ENCODE assay signal across 10 cellular contexts in genomic region chr19:53549354-53549753, GRCh38. TPM values are rescaled to one million over a fixed set of nuclear protein-coding genes. Genes with fewer than 3 reads are reported as not detected.
DNase-seq lines count a peak whose midpoint lies in the region; ATAC-seq and TF ChIP-seq lines count a peak whose summit lies in the region.
"Had no signal": no experiment of that assay in that cellular context is flagged by ENCODE, and none has a peak within 500 bp of the region (broad histone marks: within the 10 kb centered on the region; RNA-seq: fewer than 3 reads in every experiment).

No MANE protein-coding gene starts in this region.

- H3K9me3 ChIP-seq in IMR-90 (ENCODE audit: control insufficient read depth, insufficient read depth, low read length) (no peaks in the 10 kb centered on the region), esophagus squamous epithelium (no peaks in the 10 kb centered on the region), prostate gland (no peaks in the 10 kb centered on the region)

- 78% methylated on average over 2 of the region's 3 CpGs; no CpG with 5 or more reads in 1 of the 2 experiments for WGBS in IMR-90 (ENCODE audit: extremely low coverage in 2 of 2, insufficient read length in 1 of 2), 2 experiments
- 55 to 64% methylated on average over 3 of the region's 3 CpGs for WGBS in esophagus squamous epithelium, 2 donors
- WGBS in prostate gland = 44% methylated on average over 3 of the region's 3 CpGs

- peak overlapping the region; percentile 73 for H4K5ac ChIP-seq in IMR-90 (ENCODE audit: low read depth, low read length)

- H4K91ac ChIP-seq in IMR-90 (ENCODE audit: insufficient read depth, low read depth, low read length) = no peak overlapping the region

- H3K36me3 ChIP-seq in IMR-90 (ENCODE audit: control insufficient read depth, insufficient read depth, low read length) (peaks cover 3% of the 10 kb centered on the region; the same call in 1 of the 2 replicates), esophagus squamous epithelium (peaks cover 0 to 9% (median 0%) of the 10 kb centered on the region in 3 donors), prostate gland (no peaks in the 10 kb centered on the region)

- H3K27ac ChIP-seq in IMR-90 (ENCODE audit: insufficient read depth, low read length) (peak overlapping the region; percentile 87; the same call in 1 of the 2 replicates), esophagus squamous epithelium (peak overlapping the region; percentile 19 to 65 (median 35)), prostate gland (peak overlapping the region in 1 of 2 donors; percentile 39)

- no peak overlapping the region for H2BK120ac ChIP-seq in IMR-90 (ENCODE audit: low read depth, low read length)

- H3K18ac ChIP-seq in IMR-90 (ENCODE audit: low read depth, low read length) = peak overlapping the region; percentile 86

- no peak overlapping the region; the same call in 1 of the 2 replicates for H3K4ac ChIP-seq in IMR-90 (ENCODE audit: low read depth, low read length)

- H2BK5ac ChIP-seq in IMR-90 (ENCODE audit: low read depth, low read length, poor library complexity, severe bottlenecking) = peak overlapping the region; percentile 71

- peak overlapping the region in 1 of 2 experiments; percentile 19; a peak in 1 of 4 replicates for H4K8ac ChIP-seq in IMR-90 (ENCODE audit: low read depth in 2 of 2, low read length in 2 of 2)

- H2AFZ ChIP-seq in IMR-90 (replicated peaks; ENCODE audit: low read length, poor library complexity) = no peak overlapping the region

- H3K4me3 ChIP-seq in AG09309 (ENCODE audit: control insufficient read depth, low read depth, low read length) = no peak overlapping the region
- no peak overlapping the region for H3K4me3 ChIP-seq in IMR-90 (ENCODE audit: insufficient read depth, low read depth, low read length)
- no peak overlapping the region for H3K4me3 ChIP-seq in esophagus squamous epithelium
- H3K4me3 ChIP-seq in prostate gland = no peak overlapping the region

- no peak overlapping the region for H3K14ac ChIP-seq in IMR-90 (replicated peaks; ENCODE audit: low read depth, low read length)

- POLR2A ChIA-PET in IMR-90 (lab: Charles Lee; ENCODE audit: unreplicated experiment) = no interaction called here

- H3K4me1 ChIP-seq in IMR-90 (ENCODE audit: control insufficient read depth, insufficient read depth, low read length) (peaks cover 10% of the 10 kb centered on the region), esophagus squamous epithelium (peaks cover 5 to 25% (median 8%) of the 10 kb centered on the region in 3 donors), prostate gland (replicated peaks) (no peaks in the 10 kb centered on the region)

- in situ Hi-C loops in IMR-90 (cut with MboI; ENCODE audit: low sequenced_read_pairs) = no loop called here

- no peak overlapping the region for H3K23ac ChIP-seq in IMR-90 (ENCODE audit: low read depth, low read length)

- dilution Hi-C loops in IMR-90 (cut with HindIII; ENCODE audit: low sequenced_read_pairs, unreplicated experiment) = no loop called here

- no peak for TF ChIP-seq CTCF in AG09309 (IDR thresholded peaks at IDR 0.05; ENCODE audit: control insufficient read depth, insufficient read depth, low read depth, low read length, missing control alignments)
- TF ChIP-seq CTCF in IMR-90 (conservative IDR thresholded peaks at IDR 0.05; ENCODE audit: low read depth, low read length) = no peak
- TF ChIP-seq CTCF in esophagus squamous epithelium (IDR thresholded peaks at IDR 0.05) = no peak
- no peak for TF ChIP-seq CTCF in prostate gland (IDR thresholded peaks at IDR 0.05)

- no peaks in the 10 kb centered on the region for H3K9me1 ChIP-seq in IMR-90 (ENCODE audit: insufficient read depth, low read length)

- H3K9ac ChIP-seq in IMR-90 (ENCODE audit: low read depth, low read length) = peak overlapping the region; percentile 68; the same call in 1 of the 2 replicates

- peak; percentile 9; the same call in 1 of the 2 replicates for ATAC-seq in IMR-90 (ENCODE audit: low read depth)
- no peak for ATAC-seq in GM18870 (IDR thresholded peaks at IDR 0.05; ENCODE audit: unreplicated experiment)

- H3K56ac ChIP-seq in IMR-90 (ENCODE audit: extremely low read depth, insufficient read depth, low read length) = no peak overlapping the region

- no peaks in the 10 kb centered on the region for H4K20me1 ChIP-seq in IMR-90 (ENCODE audit: insufficient read depth, low read length)

- no peak for TF ChIP-seq RAD21 in IMR-90 (IDR thresholded peaks at IDR 0.05; ENCODE audit: low read length)

- H3K4me2 ChIP-seq in IMR-90 (ENCODE audit: low read depth, low read length) = peak overlapping the region; percentile 64

- intact Hi-C loops in IMR-90 (cut with micrococcal nuclease) = no loop called here
- intact Hi-C loops in esophagus squamous epithelium (cut with DNase I) = no loop called here
- intact Hi-C loops in prostate gland (cut with DNase I) = no loop called here

- no peak overlapping the region for H2AK9ac ChIP-seq in IMR-90 (replicated peaks; ENCODE audit: low read depth, low read length, poor library complexity)

- H3K27me3 ChIP-seq in IMR-90 (ENCODE audit: control insufficient read depth, insufficient read depth, low read length) = no peaks in the 10 kb centered on the region
- H3K27me3 ChIP-seq in esophagus squamous epithelium = no peaks in the 10 kb centered on the region
- H3K27me3 ChIP-seq in prostate gland (replicated peaks; ENCODE audit: insufficient read depth) = no peaks in the 10 kb centered on the region

- CTCF ChIA-PET in IMR-90 (lab: Yijun Ruan, JAX) = no interaction called here

- TF ChIP-seq POLR2A in IMR-90 (IDR thresholded peaks at IDR 0.05; ENCODE audit: low read depth, low read length) (no peak), esophagus squamous epithelium (IDR thresholded peaks at IDR 0.05) (no peak), prostate gland (IDR thresholded peaks at IDR 0.05) (no peak)

- H2AK5ac ChIP-seq in IMR-90 (ENCODE audit: low read depth, low read length) = no peak overlapping the region

- no TSS peak for BruUV-seq in IMR-90 (replicated peaks; lab: Mats Ljungman, UMichigan)

- H2BK15ac ChIP-seq in IMR-90 (ENCODE audit: low read depth, low read length) = no peak overlapping the region

- no peak overlapping the region for H2BK20ac ChIP-seq in IMR-90 (ENCODE audit: low read depth, low read length)

- DNase-seq in AG09309 (ENCODE audit: low read depth) (peak; percentile 81), IMR-90 (peak; percentile 68), esophagus squamous epithelium (lab: John Stamatoyannopoulos, UW) (no peak), pons (ENCODE audit: low spot score) (peak; percentile 58), NCI-H69 (lab: John Stamatoyannopoulos, UW) (no peak), NOMO-1 (lab: John Stamatoyannopoulos, UW; ENCODE audit: unreplicated experiment in 2 of 2) (no peak), prostate gland (ENCODE audit: low spot score) (no peak)
- DNase-seq: effector memory CD4-positive, alpha-beta T cell; MM.1S had no signal

- peaks cover 3 to 20% of the 10 kb centered on the region in 2 experiments; a peak in 3 of 4 replicates for H3K79me1 ChIP-seq in IMR-90 (ENCODE audit: low read depth in 1 of 2, low read length in 2 of 2)

TF ChIP-seq in IMR-90, 13 proteins besides CTCF, POLR2A, EP300 and RAD21:
- TF ChIP-seq CEBPB (IDR thresholded peaks at IDR 0.05; ENCODE audit: low read depth, low read length) (peak; percentile 72), USF2 (IDR thresholded peaks at IDR 0.05; ENCODE audit: low read depth, low read length) (no peak)

RNA-seq across cellular contexts. Expression of gene ZNF331, which starts 11.4 kb away (rescaled TPM):
- total RNA-seq in IMR-90 (2012; rRNA removed) = 11.1 and 12.2 TPM in 2 replicates
- polyA plus RNA-seq in IMR-90 (2012; rRNA removed) = 5.4 and 6.6 TPM in 2 replicates
- 2.5 and 2.6 TPM in 2 replicates for polyA plus RNA-seq in IMR-90 (2012; cell fraction: cytosol; rRNA removed)
- polyA plus RNA-seq in IMR-90 (2012; cell fraction: nucleus; rRNA removed; ENCODE audit: low replicate concordance) = 19.3 and 55.4 TPM in 2 replicates
- 10 to 100 TPM in 1 of 4 donors, 1 to 10 TPM in 3; 2.8 to 15.8 (median 7.9) TPM for total RNA-seq in esophagus squamous epithelium
- 10 to 100 TPM; 30.6 to 39.6 TPM for total RNA-seq in prostate gland

Comparison
In these comparisons a context has a peak if more than half of its experiments do, and no peak if none do; other contexts are left out.
1. DNase-seq: peak in AG09309 (single experiment), IMR-90 (single experiment) and pons (single experiment); none in esophagus squamous epithelium (single experiment), NCI-H69 (single experiment), NOMO-1 (0 of 2) and prostate gland (single experiment).